Comparison of ENCODE assay signal across 8 cellular contexts in genomic region chr12:4849024-4849594, GRCh38.
DNase-seq lines count a peak whose midpoint lies in the region; ATAC-seq, FAIRE-seq and TF ChIP-seq lines count a peak whose summit lies in the region.

No MANE protein-coding gene starts in this region.

- H3F3A ChIP-seq in PC-9 (ENCODE audit: insufficient read depth, low read depth) = no peaks in the 10 kb centered on the region

- H3K4me2 ChIP-seq in PC-9 = no peak overlapping the region

- H2AFZ ChIP-seq in PC-9 = no peak overlapping the region

- no peak overlapping the region for H3K4me3 Mint-ChIP-seq in CD4-positive, CD25-positive, alpha-beta regulatory T cell

- no TSS peak for BruUV-seq in PC-9 (replicated peaks; lab: Mats Ljungman, UMichigan)

- no peak overlapping the region for H3K27ac Mint-ChIP-seq in CD4-positive, CD25-positive, alpha-beta regulatory T cell

- H3K79me2 ChIP-seq in PC-9 (ENCODE audit: low read depth) = no peaks in the 10 kb centered on the region

- H4K20me1 ChIP-seq in PC-9 (ENCODE audit: insufficient read depth) = 0 out of 2 replicates have a peak, but pooled peaks cover 4% of the 10 kb centered on the region

- no peak for TF ChIP-seq POLR2A in GM12892 (IDR thresholded peaks at IDR 0.05; ENCODE audit: low read depth, low read length)

- H3K27ac ChIP-seq in CD4-positive, CD25-positive, alpha-beta regulatory T cell (ENCODE audit: insufficient read depth, low read length, poor library complexity, severe bottlenecking) = no peak overlapping the region
- H3K27ac ChIP-seq in PC-9 = no peak overlapping the region

- peaks cover 9% of the 10 kb centered on the region for H3K27me3 Mint-ChIP-seq in CD4-positive, CD25-positive, alpha-beta regulatory T cell

- ATAC-seq in CD4-positive, CD25-positive, alpha-beta regulatory T cell (ENCODE audit: low read depth in 2 of 2) = no peak
- ATAC-seq in HG02884 (IDR thresholded peaks at IDR 0.05; ENCODE audit: unreplicated experiment) (no peak), HG03175 (IDR thresholded peaks at IDR 0.05; ENCODE audit: unreplicated experiment) (no peak)

- no peaks in the 10 kb centered on the region for H3K4me1 ChIP-seq in CD4-positive, CD25-positive, alpha-beta regulatory T cell (ENCODE audit: control insufficient read depth, insufficient read depth, low read length, poor library complexity, severe bottlenecking)
- no peaks in the 10 kb centered on the region for H3K4me1 ChIP-seq in PC-9 (replicated peaks; ENCODE audit: insufficient read depth)

- no peaks in the 10 kb centered on the region for H3K9me3 ChIP-seq in CD4-positive, CD25-positive, alpha-beta regulatory T cell (ENCODE audit: control insufficient read depth in 2 of 2, low read length in 2 of 2)
- no peaks in the 10 kb centered on the region for H3K9me3 ChIP-seq in PC-9 (ENCODE audit: insufficient read depth, low read depth)

- H3K4me3 ChIP-seq in CD4-positive, CD25-positive, alpha-beta regulatory T cell (ENCODE audit: low read depth, low read length) = no peak overlapping the region
- H3K4me3 ChIP-seq in PC-9 (no peak overlapping the region), epithelial cell of proximal tubule (ENCODE audit: low read depth, low read length) (no peak overlapping the region), retinal pigment epithelial cell (ENCODE audit: low read length) (no peak overlapping the region)

- POLR2A ChIA-PET in PC-9 (lab: Charles Lee; ENCODE audit: unreplicated experiment) = no interaction called here

- intact Hi-C loops in PC-9 (cut with micrococcal nuclease; ENCODE audit: unreplicated experiment) = no loop called here

- FAIRE-seq in GM12892 (lab: Jason Lieb, UNC) = peak; percentile 33

- CTCF ChIA-PET in PC-9 (lab: Charles Lee) = interaction anchor here (0.6 to 0.7 kb wide), 4 partner anchors 158 to 1563 kb away, joined by 3 to 10 read pairs (median 4); partner anchors contain the start of gene RAD51AP1

- TF ChIP-seq CTCF in PC-9 (conservative IDR thresholded peaks at IDR 0.05) (peak; percentile 87), epithelial cell of proximal tubule (conservative IDR thresholded peaks at IDR 0.05; ENCODE audit: low read depth, low read length) (peak; percentile 69), retinal pigment epithelial cell (conservative IDR thresholded peaks at IDR 0.05; ENCODE audit: low read depth, low read length) (peak; percentile 91)

- peak in 2 of 3 donors; percentile 39 to 62 for DNase-seq in CD4-positive, CD25-positive, alpha-beta regulatory T cell
- DNase-seq in GM12892 (ENCODE audit: insufficient read length) = no peak
- DNase-seq in PC-9 = peak; percentile 17 to 34
- no peak for DNase-seq in epithelial cell of proximal tubule (ENCODE audit: low read depth)
- no peak for DNase-seq in retinal pigment epithelial cell (ENCODE audit: low read depth)
- DNase-seq in GOT3 (lab: John Stamatoyannopoulos, UW) = no peak

- H3K36me3 Mint-ChIP-seq in CD4-positive, CD25-positive, alpha-beta regulatory T cell = no peaks in the 10 kb centered on the region

- H3K9me2 ChIP-seq in PC-9 (ENCODE audit: insufficient read depth) = no peaks in the 10 kb centered on the region

- peaks cover 0 to 5% (median 3%) of the 10 kb centered on the region in 4 donors for H3K4me1 Mint-ChIP-seq in CD4-positive, CD25-positive, alpha-beta regulatory T cell

- H3K9me3 Mint-ChIP-seq in CD4-positive, CD25-positive, alpha-beta regulatory T cell = no peaks in the 10 kb centered on the region

- H3K27me3 ChIP-seq in CD4-positive, CD25-positive, alpha-beta regulatory T cell (ENCODE audit: control insufficient read depth, insufficient read depth, low read length) = no peaks in the 10 kb centered on the region
- H3K27me3 ChIP-seq in PC-9 (ENCODE audit: insufficient read depth, low read depth) = peaks cover 51% of the 10 kb centered on the region

- no peaks in the 10 kb centered on the region for H3K36me3 ChIP-seq in CD4-positive, CD25-positive, alpha-beta regulatory T cell (ENCODE audit: control insufficient read depth, insufficient read depth, low read length)
- no peaks in the 10 kb centered on the region for H3K36me3 ChIP-seq in PC-9 (ENCODE audit: low read depth)

Comparison
In these comparisons a context has a peak if more than half of its experiments do, and no peak if none do; other contexts are left out.
1. DNase-seq: peak in CD4-positive, CD25-positive, alpha-beta regulatory T cell (2 of 3) and PC-9 (2 of 2); none in GM12892 (single experiment), epithelial cell of proximal tubule (single experiment), retinal pigment epithelial cell (single experiment) and GOT3 (single experiment).
2. Peak in every context shown above with its lines, with median percentiles within 50 percentile points of each other: CTCF ChIP-seq.